7 cellular contexts compared by ENCODE assay signal in genomic region chr6:89385156-89385667, GRCh38. TPM values are rescaled to one million over a fixed set of nuclear protein-coding genes. Genes with fewer than 3 reads are reported as not detected.
A peak's percentile ranks its signal among the peaks of the same experiment; 100 is the strongest.
DNase-seq lines count a peak whose midpoint lies in the region; ATAC-seq and TF ChIP-seq lines count a peak whose summit lies in the region.

No MANE protein-coding gene starts in this region.

- H3K36me3 ChIP-seq in PC-3 (ENCODE audit: low read depth, low read length) (no peaks in the 10 kb centered on the region), mesendoderm (ENCODE audit: control insufficient read depth, insufficient read depth, low read length) (no peaks in the 10 kb centered on the region)

- H3K9me3 ChIP-seq in PC-3 (ENCODE audit: low read length), result no peaks in the 10 kb centered on the region

- H2AK5ac ChIP-seq in mesendoderm (ENCODE audit: low read length), result no peak overlapping the region

- no peak overlapping the region for H3K4ac ChIP-seq in mesendoderm (ENCODE audit: low read depth, low read length)

- H2BK120ac ChIP-seq in mesendoderm (ENCODE audit: low read depth, low read length), result no peak overlapping the region

- no peaks in the 10 kb centered on the region for H4K20me1 ChIP-seq in PC-3 (ENCODE audit: low read length)

- WGBS in mesendoderm (ENCODE audit: extremely low coverage, insufficient coverage, low lambda C conversion rate), result 100% methylated on average over 1 of the region's 5 CpGs

- peak; percentile 48 for ATAC-seq in GM18858 (IDR thresholded peaks at IDR 0.05; ENCODE audit: unreplicated experiment)
- ATAC-seq in HG02852 (IDR thresholded peaks at IDR 0.05; ENCODE audit: unreplicated experiment), result peak; percentile 43
- peak; percentile 87 for ATAC-seq in PC-3

- CTCF ChIA-PET in PC-3 (lab: Charles Lee), result interaction anchor here (0.6 kb wide), 1 partner anchor 13 kb away, joined by 3 read pairs; no protein-coding TSS in a partner anchor

- TF ChIP-seq CTCF in PC-3 (conservative IDR thresholded peaks at IDR 0.05; ENCODE audit: low read depth, low read length), result no peak

- no peak overlapping the region for H2BK15ac ChIP-seq in mesendoderm (replicated peaks; ENCODE audit: low read depth)

- no peaks in the 10 kb centered on the region for H3K9me2 ChIP-seq in PC-3 (replicated peaks; ENCODE audit: low read length)

- no peaks in the 10 kb centered on the region for H3K27me3 ChIP-seq in PC-3 (ENCODE audit: low read length)
- H3K27me3 ChIP-seq in mesendoderm (ENCODE audit: insufficient read depth, low read length, poor library complexity), result no peaks in the 10 kb centered on the region

- H3K79me2 ChIP-seq in PC-3 (ENCODE audit: low read length), result no peaks in the 10 kb centered on the region
- H3K79me2 ChIP-seq in mesendoderm (ENCODE audit: control insufficient read depth, insufficient read depth, low read length), result no peaks in the 10 kb centered on the region

- H3K4me3 ChIP-seq in PC-3 (ENCODE audit: low read length) (no peak overlapping the region), mesendoderm (ENCODE audit: low read length) (no peak overlapping the region)

- DNase-seq in PC-3 (peak; percentile 66), mesendoderm (peak; percentile 47), inferior parietal cortex (ENCODE audit: extremely low spot score) (no peak), NCI-H226 (no peak)
- DNase-seq in stimulated activated CD4-positive, alpha-beta T cell treated with anti-CD3 and anti-CD28 coated beads, Interleukin-12 subunit alpha, Interleukin-12 subunit beta, amount 100 ng/mL, for 4 hours, result no peak

- H3K27ac ChIP-seq in PC-3 (ENCODE audit: low read length), result no peak overlapping the region
- no peak overlapping the region for H3K27ac ChIP-seq in mesendoderm (ENCODE audit: low read depth, low read length)

- POLR2A ChIA-PET in PC-3 (lab: Charles Lee; ENCODE audit: unreplicated experiment), result no interaction called here

- H3K4me1 ChIP-seq in PC-3 (ENCODE audit: insufficient read depth, low read length) (peaks cover 10% of the 10 kb centered on the region), mesendoderm (ENCODE audit: control insufficient read depth, low read depth, low read length) (peaks cover 3% of the 10 kb centered on the region)

- H3K9ac ChIP-seq in PC-3 (ENCODE audit: low read length) (no peak overlapping the region), mesendoderm (ENCODE audit: low read length) (peak overlapping the region; percentile 13)

- no peak overlapping the region for H3K23ac ChIP-seq in mesendoderm (ENCODE audit: low read length)

- no peaks in the 10 kb centered on the region for H3K79me1 ChIP-seq in mesendoderm (ENCODE audit: low read length)

- H3F3A ChIP-seq in PC-3 (ENCODE audit: low read length, unreplicated experiment), result no peaks in the 10 kb centered on the region

- no peak overlapping the region for H3K18ac ChIP-seq in mesendoderm (ENCODE audit: low read length)

- BruUV-seq in PC-3 (replicated peaks; lab: Mats Ljungman, UMichigan), result no TSS peak

- H2BK5ac ChIP-seq in mesendoderm (ENCODE audit: low read length), result no peak overlapping the region

- no peak overlapping the region for H4K5ac ChIP-seq in mesendoderm (ENCODE audit: low read length)

- H3K4me2 ChIP-seq in PC-3 (ENCODE audit: low read length), result no peak overlapping the region
- H3K4me2 ChIP-seq in mesendoderm (ENCODE audit: low read length), result no peak overlapping the region

- peak overlapping the region; percentile 54 for H3K56ac ChIP-seq in mesendoderm (ENCODE audit: low read length)

- no peak overlapping the region for H4K8ac ChIP-seq in mesendoderm (ENCODE audit: low read depth, low read length)

- H2AFZ ChIP-seq in PC-3 (ENCODE audit: low read length), result no peak overlapping the region

- intact Hi-C loops in PC-3 (cut with micrococcal nuclease), result no loop called here

RNA-seq across cellular contexts. Expression of gene RRAGD, which starts 26.9 kb away (rescaled TPM):
- total RNA-seq in PC-3 (2014; rRNA removed), result 0.35 and 0.62 TPM in 2 replicates
- polyA plus RNA-seq in mesendoderm (2013, experiment 1 of 2), result 3.5 TPM
- 3.8 TPM for polyA plus RNA-seq in mesendoderm (2013, experiment 2 of 2)

RNA-seq across cellular contexts. Expression of gene UBE2J1, which starts 32.7 kb away (rescaled TPM):
- 22.4 and 23.2 TPM in 2 replicates for total RNA-seq in PC-3 (2014; rRNA removed)
- polyA plus RNA-seq in mesendoderm (2013, experiment 1 of 2), result 34.6 TPM
- polyA plus RNA-seq in mesendoderm (2013, experiment 2 of 2), result 35.3 TPM

RNA-seq across cellular contexts. Expression of gene ANKRD6, which starts 47.7 kb away (rescaled TPM):
- 5.6 and 6.9 TPM in 2 replicates for total RNA-seq in PC-3 (2014; rRNA removed)
- polyA plus RNA-seq in mesendoderm (2013, experiment 1 of 2), result 11.3 TPM
- 11.2 TPM for polyA plus RNA-seq in mesendoderm (2013, experiment 2 of 2)

Comparison
In these comparisons a context has a peak if more than half of its experiments do, and no peak if none do; other contexts are left out.
1. DNase-seq: peak in PC-3 (single experiment) and mesendoderm (single experiment); none in inferior parietal cortex (single experiment), NCI-H226 (single experiment) and stimulated activated CD4-positive, alpha-beta T cell treated with anti-CD3 and anti-CD28 coated beads, Interleukin-12 subunit alpha, Interleukin-12 subunit beta, amount 100 ng/mL, for 4 hours (single experiment).
2. Peak in every context shown above with its lines, with median percentiles within 50 percentile points of each other: ATAC-seq.